29 cellular contexts compared by ENCODE assay signal in the genomic region with DNA sequence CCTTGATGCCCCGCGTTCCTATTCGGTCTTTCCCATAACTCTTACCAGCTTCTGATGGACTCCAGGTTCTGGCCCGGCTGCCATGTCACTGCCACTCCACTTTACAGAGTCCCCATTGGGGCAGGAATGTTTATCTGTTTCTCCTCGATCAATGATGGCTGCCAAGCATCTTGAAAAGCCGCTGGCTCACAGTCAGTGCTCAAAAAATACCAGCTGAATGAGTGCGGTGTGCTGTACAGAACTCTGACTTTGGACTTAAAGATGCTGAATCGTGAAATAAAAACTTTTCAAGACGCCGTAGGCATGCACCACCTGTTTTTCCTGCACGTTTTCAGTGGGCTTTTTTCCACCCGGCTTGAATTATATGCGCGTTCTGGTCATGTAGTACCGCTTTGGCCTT.
"Had no signal": no experiment of that assay in that cellular context is flagged by ENCODE, and none has a peak within 500 bp of the region (broad histone marks: within the 10 kb centered on the region; RNA-seq: fewer than 3 reads in every experiment).

No MANE protein-coding gene starts in this region.

- H3K27ac ChIP-seq: left lung, pancreas, prostate gland, tibial nerve, uterus had no signal

- FAIRE-seq: islet of Langerhans, kidney, pancreas had no signal

- H3K36me3 ChIP-seq: prostate gland, uterus had no signal

- H3K9me3 Mint-ChIP-seq: immature natural killer cell; natural killer cell treated with Interleukin-12 subunit alpha and Interleukin-12 subunit beta and Interleukin-15 and Interleukin-18, amount 100 ng/mL, for 72 hours; stimulated activated memory B cell treated with anti-CD40 and anti-IgM and Interleukin-4, amounts not matched to agents 10 μg/mL and 1 μg/mL and 100 μg/mL, for 72 hours; stimulated activated naive CD8-positive, alpha-beta T cell treated with anti-CD3 and anti-CD28 coated beads, Interleukin-15, amount 100 ng/mL, for 72 hours; type B pancreatic cell had no signal

- H3K4me3 ChIP-seq: left lung, lung, mucosa of descending colon, pancreas, prostate gland, smooth muscle cell, tibial nerve, uterus had no signal

- H3K4me1 Mint-ChIP-seq: immature natural killer cell; naive thymus-derived CD4-positive, alpha-beta T cell; stimulated activated memory B cell treated with anti-CD40 and anti-IgM and Interleukin-4, amounts not matched to agents 10 μg/mL and 1 μg/mL and 100 μg/mL, for 72 hours; stimulated activated naive CD8-positive, alpha-beta T cell treated with anti-CD3 and anti-CD28 coated beads, Interleukin-15, amount 100 ng/mL, for 72 hours had no signal

- H3K4me2 ChIP-seq: smooth muscle cell had no signal

- H3K27me3 Mint-ChIP-seq: natural killer cell treated with Interleukin-12 subunit alpha and Interleukin-12 subunit beta and Interleukin-15 and Interleukin-18, amount 100 ng/mL, for 72 hours; stimulated activated memory B cell treated with anti-CD40 and anti-IgM and Interleukin-4, amounts not matched to agents 10 μg/mL and 1 μg/mL and 100 μg/mL, for 72 hours; type B pancreatic cell had no signal

- H3K27me3 ChIP-seq: left lung, pancreas, tibial nerve, uterus had no signal

- DNase-seq: hypothalamus; immature natural killer cell; kidney; left colon; left lung; mesendoderm; midbrain; mucosa of descending colon; naive thymus-derived CD4-positive, alpha-beta T cell; nucleus accumbens; retina; right cardiac atrium; stimulated activated CD4-positive, alpha-beta T cell treated with anti-CD3 and anti-CD28 coated beads, Interleukin-1b, Interleukin-23, amount 100 ng/mL, for 48 hours; stimulated activated CD4-positive, alpha-beta T cell treated with anti-CD3 and anti-CD28 coated beads, Interleukin-2, amount 100 ng/mL, for 48 hours; stimulated activated CD4-positive, alpha-beta T cell treated with anti-CD3 and anti-CD28 coated beads, Interleukin-4, amount 100 ng/mL, for 4 hours; stimulated activated CD8-positive, alpha-beta memory T cell treated with anti-CD3 and anti-CD28 coated beads, Interleukin-4, amount 100 ng/mL, for 48 hours; stimulated activated naive CD4-positive, alpha-beta T cell treated with Interleukin-2 at 50 U/mL for 16 hours; stimulated activated naive CD8-positive, alpha-beta T cell treated with anti-CD3 and anti-CD28 coated beads, Interleukin-15, amount 100 ng/mL, for 72 hours; substantia nigra; uterus had no signal

- ATAC-seq: left colon; left lung; mucosa of descending colon; naive thymus-derived CD4-positive, alpha-beta T cell; natural killer cell treated with Interleukin-12 subunit alpha and Interleukin-12 subunit beta and Interleukin-15 and Interleukin-18, amount 100 ng/mL, for 72 hours; pancreas; right cardiac atrium; stimulated activated memory B cell treated with anti-CD40 and anti-IgM and Interleukin-4, amounts not matched to agents 10 μg/mL and 1 μg/mL and 100 μg/mL, for 72 hours; stimulated activated naive CD8-positive, alpha-beta T cell treated with anti-CD3 and anti-CD28 coated beads, Interleukin-15, amount 100 ng/mL, for 72 hours had no signal

- H3K36me3 Mint-ChIP-seq: naive thymus-derived CD4-positive, alpha-beta T cell; natural killer cell treated with Interleukin-12 subunit alpha and Interleukin-12 subunit beta and Interleukin-15 and Interleukin-18, amount 100 ng/mL, for 72 hours; stimulated activated memory B cell treated with anti-CD40 and anti-IgM and Interleukin-4, amounts not matched to agents 10 μg/mL and 1 μg/mL and 100 μg/mL, for 72 hours had no signal

- H3K4me3 Mint-ChIP-seq: immature natural killer cell; naive thymus-derived CD4-positive, alpha-beta T cell; natural killer cell treated with Interleukin-12 subunit alpha and Interleukin-12 subunit beta and Interleukin-15 and Interleukin-18, amount 100 ng/mL, for 72 hours; stimulated activated memory B cell treated with anti-CD40 and anti-IgM and Interleukin-4, amounts not matched to agents 10 μg/mL and 1 μg/mL and 100 μg/mL, for 72 hours; stimulated activated naive CD8-positive, alpha-beta T cell treated with anti-CD3 and anti-CD28 coated beads, Interleukin-15, amount 100 ng/mL, for 72 hours; type B pancreatic cell had no signal

- H3K9me3 ChIP-seq: left lung, mucosa of descending colon, pancreas, prostate gland, tibial nerve, uterus had no signal

- H3K4me1 ChIP-seq: left lung, pancreas, prostate gland, tibial nerve, uterus had no signal
